In the genomic region with DNA sequence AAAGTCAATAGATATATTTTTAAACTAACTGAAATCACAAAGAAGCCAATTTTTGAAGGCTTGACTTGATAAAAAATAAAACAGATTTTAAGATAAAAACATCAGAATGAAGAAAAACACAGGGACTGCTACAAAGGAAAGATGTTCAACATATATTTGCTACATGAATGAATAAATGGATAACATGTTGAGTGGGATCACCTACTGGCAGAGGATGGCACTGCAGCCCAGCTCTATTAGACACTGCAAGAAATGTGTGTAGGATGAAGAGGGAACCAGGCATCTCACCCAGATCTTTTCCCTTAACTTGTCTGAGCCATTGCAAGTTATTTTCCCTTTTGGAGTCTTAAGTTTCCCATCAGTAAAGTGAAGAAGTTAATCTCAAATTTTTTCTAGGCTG, we compare ENCODE assay signal across 18 cellular contexts. TPM values are rescaled to one million over a fixed set of nuclear protein-coding genes. Genes with fewer than 3 reads are reported as not detected.
A peak's percentile ranks its signal among the peaks of the same experiment; 100 is the strongest.
DNase-seq lines count a peak whose midpoint lies in the region; ATAC-seq, FAIRE-seq and TF ChIP-seq lines count a peak whose summit lies in the region.
"Had no signal": no experiment of that assay in that cellular context is flagged by ENCODE, and none has a peak within 500 bp of the region (broad histone marks: within the 10 kb centered on the region; RNA-seq: fewer than 3 reads in every experiment).

No MANE protein-coding gene starts in this region.

- no peak overlapping the region for H4K5ac ChIP-seq in H9 (ENCODE audit: insufficient read length, low read depth, low read length)

- H2BK20ac ChIP-seq in H9 (ENCODE audit: low read depth, low read length, poor library complexity, severe bottlenecking), result no peak overlapping the region

- no peak for TF ChIP-seq EP300 in K562 (IDR thresholded peaks at IDR 0.05; ENCODE audit: low read length)

- no peak overlapping the region for H2BK15ac ChIP-seq in H9 (ENCODE audit: low read depth, low read length)

- H3K9me3 ChIP-seq in H9 (ENCODE audit: control insufficient read depth, low read depth, low read length) (no peaks in the 10 kb centered on the region), K562 (replicated peaks; ENCODE audit: control insufficient read depth, insufficient read depth, low read depth, low read length) (no peaks in the 10 kb centered on the region)

- H3K36me3 ChIP-seq in K562 (ENCODE audit: control insufficient read depth, insufficient read depth, low read length), result no peaks in the 10 kb centered on the region
- H3K36me3 ChIP-seq: tibial artery had no signal

- H3K18ac ChIP-seq in H9 (ENCODE audit: insufficient read length, low read depth, low read length), result no peak overlapping the region

- in situ Hi-C loops in K562 (cut with MboI), result loop anchor here (25.0 kb wide), 1 partner anchor 1193 kb away; the partner anchor contains the start of gene SCIMP

- no peak for TF ChIP-seq RAD21 in K562 (CRISPR knock-in tag; conservative IDR thresholded peaks at IDR 0.05 in 1 of 2, IDR thresholded peaks at IDR 0.05 in 1 of 2)

- H3K79me2 ChIP-seq in H9 (ENCODE audit: insufficient read depth, low read length) (no peaks in the 10 kb centered on the region), K562 (ENCODE audit: control insufficient read depth, insufficient read depth, low read length) (no peaks in the 10 kb centered on the region)

- H4K20me1 ChIP-seq in H9 (ENCODE audit: control insufficient read depth, insufficient read depth, insufficient read length) (no peaks in the 10 kb centered on the region), K562 (replicated peaks; ENCODE audit: control insufficient read depth, insufficient read depth, low read length) (no peaks in the 10 kb centered on the region)

- no peak overlapping the region for H2BK120ac ChIP-seq in H9 (ENCODE audit: low read depth, low read length, poor library complexity, severe bottlenecking)

- H3K9me1 ChIP-seq in K562 (ENCODE audit: control insufficient read depth, insufficient read depth, low read length), result no peaks in the 10 kb centered on the region

- H3K4me3 Mint-ChIP-seq in H9, result no peak overlapping the region
- H3K4me3 Mint-ChIP-seq in mesothelial cell of epicardium, result no peak overlapping the region
- H3K4me3 Mint-ChIP-seq: activated CD8-positive, alpha-beta memory T cell treated with anti-CD3 and anti-CD28 coated beads, Interleukin-2, amount 10 ng/mL, durations not matched to agents 7 days and 5 days; nephron progenitor cell had no signal

- TF ChIP-seq CTCF in C4-2B (conservative IDR thresholded peaks at IDR 0.05) (peak; percentile 34), H9 (conservative IDR thresholded peaks at IDR 0.05) (peak; percentile 66), K562 (IDR thresholded peaks at IDR 0.05 in 2 of 3, conservative IDR thresholded peaks at IDR 0.05 in 1 of 3; ENCODE audit: insufficient read depth in 2 of 3, low read depth in 1 of 3, low read length in 3 of 3) (peak in 2 of 3 experiments; percentile 5 to 35; a peak in 1 of 6 replicates), mesothelial cell of epicardium (IDR thresholded peaks at IDR 0.05; ENCODE audit: unreplicated experiment) (peak; percentile 58)

- H2BK12ac ChIP-seq in H9 (ENCODE audit: insufficient read length, low read depth, low read length), result no peak overlapping the region

- TF ChIP-seq POLR2A in K562 (conservative IDR thresholded peaks at IDR 0.05), result no peak

- H3K4me3 ChIP-seq in K562, result no peak overlapping the region
- H3K4me3 ChIP-seq: tibial artery had no signal

- H3K27ac ChIP-seq in C4-2B (no peak overlapping the region), H9 (ENCODE audit: insufficient read length, low read depth, low read length) (no peak overlapping the region), K562 (ENCODE audit: extremely low read depth, low read depth, low read length) (no peak overlapping the region)
- H3K27ac ChIP-seq: RWPE1, tibial artery had no signal

- no peak overlapping the region for H3K14ac ChIP-seq in H9 (ENCODE audit: insufficient read depth, low read length)

- H3T11ph ChIP-seq in H9 (ENCODE audit: low read length), result no peak overlapping the region

- H3K79me1 ChIP-seq in H9 (ENCODE audit: insufficient read depth, low read depth, low read length, poor library complexity, severe bottlenecking), result no peaks in the 10 kb centered on the region

- H2AK5ac ChIP-seq in H9 (ENCODE audit: insufficient read length, low read length), result no peak overlapping the region

- H3K23ac ChIP-seq in H9 (ENCODE audit: insufficient read length, low read depth, low read length), result no peak overlapping the region

- H3K9me3 Mint-ChIP-seq in H9, result peaks cover 14 to 17% of the 10 kb centered on the region in 2 experiments
- peaks cover 9% of the 10 kb centered on the region for H3K9me3 Mint-ChIP-seq in mesothelial cell of epicardium

- H3K23me2 ChIP-seq in H9 (ENCODE audit: insufficient read length, low read depth, low read length, poor library complexity, severe bottlenecking), result no peaks in the 10 kb centered on the region

- H4K8ac ChIP-seq in H9 (replicated peaks; ENCODE audit: insufficient read length, low read depth, low read length), result no peak overlapping the region

- H2BK5ac ChIP-seq in H9 (ENCODE audit: insufficient read length, low read length), result no peak overlapping the region

- no peak for FAIRE-seq in K562 (lab: Jason Lieb, UNC)
- FAIRE-seq: small intestine had no signal

- DNase-seq in H9, result no peak
- DNase-seq in K562 (ENCODE audit: extremely low read depth in 1 of 4, low spot score in 3 of 4), result no peak
- no peak for DNase-seq in mesothelial cell of epicardium (ENCODE audit: low spot score in 2 of 2, unreplicated experiment in 2 of 2)
- DNase-seq in stimulated activated naive CD4-positive, alpha-beta T cell (lab: John Stamatoyannopoulos, UW), result no peak
- no peak for DNase-seq in NCI-H446 treated with DMSO at 0.1 percent for 48 hours (lab: John Stamatoyannopoulos, UW)
- DNase-seq: activated CD8-positive, alpha-beta memory T cell treated with anti-CD3 and anti-CD28 coated beads, Interleukin-2, amount 10 ng/mL, durations not matched to agents 7 days and 5 days; activated naive CD4-positive, alpha-beta T cell treated with anti-CD3 and anti-CD28 coated beads, Interleukin-2, amount 50 U/mL, for 16 hours; cortex of kidney; Kasumi-1; left cardiac atrium; nephron progenitor cell; small intestine; tibial artery had no signal

- BruUV-seq in K562 (replicated peaks; lab: Mats Ljungman, UMichigan), result no TSS peak

- no peak overlapping the region for H3K4ac ChIP-seq in H9 (ENCODE audit: low read depth, low read length)

- no peak overlapping the region for H3K27ac Mint-ChIP-seq in H9
- H3K27ac Mint-ChIP-seq in mesothelial cell of epicardium, result no peak overlapping the region
- H3K27ac Mint-ChIP-seq: activated CD8-positive, alpha-beta memory T cell treated with anti-CD3 and anti-CD28 coated beads, Interleukin-2, amount 10 ng/mL, durations not matched to agents 7 days and 5 days; nephron progenitor cell had no signal

- intact Hi-C loops in K562 (cut with micrococcal nuclease), result no loop called here

- H4K91ac ChIP-seq in H9 (ENCODE audit: insufficient read length, low read depth, low read length), result no peak overlapping the region

- H3K36me3 Mint-ChIP-seq in H9 (ENCODE audit: insufficient read depth in 1 of 3, low read depth in 3 of 3) (peaks cover 9 to 20% (median 14%) of the 10 kb centered on the region in 3 experiments; a peak in 6 of 7 replicates), mesothelial cell of epicardium (no peaks in the 10 kb centered on the region)

- H3K9ac ChIP-seq in H9 (ENCODE audit: extremely low read depth, insufficient read length, low read length) (no peak overlapping the region), K562 (ENCODE audit: insufficient read depth in 1 of 2, low read depth in 2 of 2, low read length in 2 of 2) (no peak overlapping the region)

- H3K27me3 Mint-ChIP-seq in H9 (ENCODE audit: low read depth), result peaks cover 3% of the 10 kb centered on the region; the same call in 1 of the 2 replicates
- peaks cover 4% of the 10 kb centered on the region for H3K27me3 Mint-ChIP-seq in mesothelial cell of epicardium (ENCODE audit: low read depth)

- no peak overlapping the region for H3K4me2 ChIP-seq in H9 (ENCODE audit: insufficient read depth, insufficient read length, low read length)
- no peak overlapping the region for H3K4me2 ChIP-seq in K562 (ENCODE audit: insufficient read depth, low read length)

- POLR2A ChIA-PET in K562 (lab: Yijun Ruan, JAX), result no interaction called here

- no peak overlapping the region for H3K56ac ChIP-seq in H9 (ENCODE audit: insufficient read length, low read depth, low read length)

- CTCF ChIA-PET in K562 (lab: Yijun Ruan, JAX; ENCODE audit: low intra/inter-chr PET ratio), result no interaction called here

- H3K4me1 ChIP-seq in H9 (ENCODE audit: insufficient read depth, low read length) (no peaks in the 10 kb centered on the region), K562 (replicated peaks in 1 of 2; ENCODE audit: control insufficient read depth in 2 of 2, insufficient read depth in 2 of 2, low read length in 2 of 2) (peaks cover 0 to 4% of the 10 kb centered on the region in 2 experiments; a peak in 1 of 5 replicates)
- H3K4me1 ChIP-seq: tibial artery had no signal

- no peaks in the 10 kb centered on the region for H3K27me3 ChIP-seq in H9 (ENCODE audit: insufficient read depth, low read length)
- H3K27me3 ChIP-seq in K562 (ENCODE audit: control insufficient read depth in 2 of 2, insufficient read depth in 2 of 2, low read length in 2 of 2), result peaks cover 0 to 22% of the 10 kb centered on the region in 2 experiments; a peak in 2 of 5 replicates

- ATAC-seq in K562 (no peak), HG02870 (IDR thresholded peaks at IDR 0.05; ENCODE audit: unreplicated experiment) (no peak), GM21619 (IDR thresholded peaks at IDR 0.05; ENCODE audit: unreplicated experiment) (no peak)
- ATAC-seq: activated CD8-positive, alpha-beta memory T cell treated with anti-CD3 and anti-CD28 coated beads, Interleukin-2, amount 10 ng/mL, durations not matched to agents 7 days and 5 days; left cardiac atrium had no signal

- H2AFZ ChIP-seq in H9 (ENCODE audit: low read length), result no peak overlapping the region
- no peak overlapping the region for H2AFZ ChIP-seq in K562 (ENCODE audit: low read depth, low read length)

- H3K4me1 Mint-ChIP-seq in H9 (peaks cover 4 to 17% of the 10 kb centered on the region in 2 experiments), mesothelial cell of epicardium (no peaks in the 10 kb centered on the region)

RNA-seq across cellular contexts. Expression of gene AIPL1, which starts 4.2 kb away (rescaled TPM):
- total RNA-seq in H9 (2021), result 0.24 and 0.57 TPM in 2 replicates
- not detected in 2 replicates for total RNA-seq in K562 (2011; cell fraction: chromatin; rRNA removed; ENCODE audit: low replicate concordance)
- not detected in 2 replicates for total RNA-seq in K562 (2011; cell fraction: nucleolus; rRNA removed)
- total RNA-seq in K562 (2011; cell fraction: nucleoplasm; rRNA removed), result not detected in 2 replicates
- not detected in 2 replicates for total RNA-seq in K562 (2014; rRNA removed)
- not detected in 2 replicates for total RNA-seq in K562 (2014; rRNA removed; fragmentation: Illumina TruSeq; extraction: Trizol)
- not detected in 2 replicates for total RNA-seq in K562 (2015; rRNA removed; fragmentation: Illumina TruSeq; extraction: Trizol)
- not detected in 2 replicates for total RNA-seq in K562 (2021)
- not detected in 2 replicates for polyA plus RNA-seq in K562 (2011; rRNA removed)
- polyA plus RNA-seq in K562 (2011; cell fraction: cytosol; rRNA removed), result not detected in 2 replicates
- not detected in 2 replicates for polyA plus RNA-seq in K562 (2011; cell fraction: nucleus; rRNA removed)
- not detected in 2 replicates for polyA plus RNA-seq in K562 (2012)
- not detected in 2 replicates for polyA plus RNA-seq in K562 (2014; fragmentation: Illumina TruSeq; extraction: Trizol)
- polyA plus RNA-seq in K562 (2014; fragmentation: Nextera tagmentation; extraction: Ambion mirVana), result not detected
- polyA plus RNA-seq in K562 (2014; rRNA removed), result not detected in 2 replicates
- not detected in 2 replicates for polyA minus RNA-seq in K562 (2011; rRNA and poly(A)+ RNA removed)
- not detected in 2 replicates for polyA minus RNA-seq in K562 (2011; cell fraction: cytosol; rRNA and poly(A)+ RNA removed)
- not detected in 2 replicates for polyA minus RNA-seq in K562 (2011; cell fraction: nucleus; rRNA and poly(A)+ RNA removed)
- not detected in 3 replicates for total RNA-seq in mesothelial cell of epicardium
- total RNA-seq: activated CD8-positive, alpha-beta memory T cell treated with anti-CD3 and anti-CD28 coated beads, Interleukin-2, amount 10 ng/mL, durations not matched to agents 7 days and 5 days; glomerular endothelial cell; left cardiac atrium had no signal
- polyA plus RNA-seq: small intestine had no signal

RNA-seq across cellular contexts. Expression of gene PIMREG, which starts 13.5 kb away (rescaled TPM):
- total RNA-seq in H9 (2021) (91.6 and 92.5 TPM in 2 replicates), K562 (2014; rRNA removed) (11.5 and 12.9 TPM in 2 replicates), K562 (2014; rRNA removed; fragmentation: Illumina TruSeq; extraction: Trizol) (5.1 and 5.3 TPM in 2 replicates), K562 (2015; rRNA removed; fragmentation: Illumina TruSeq; extraction: Trizol) (5.1 and 7.2 TPM in 2 replicates), K562 (2021) (13.4 and 16.0 TPM in 2 replicates), mesothelial cell of epicardium (12.1 to 13.9 TPM (median 12.2 TPM) in 3 replicates)
- 6.0 and 11.9 TPM in 2 replicates for total RNA-seq in K562 (2011; cell fraction: chromatin; rRNA removed; ENCODE audit: low replicate concordance)
- total RNA-seq in K562 (2011; cell fraction: nucleolus; rRNA removed), result 11.2 and 12.5 TPM in 2 replicates
- 8.7 and 11.7 TPM in 2 replicates for total RNA-seq in K562 (2011; cell fraction: nucleoplasm; rRNA removed)
- polyA plus RNA-seq in K562 (2011; rRNA removed) (5.9 and 10.2 TPM in 2 replicates), K562 (2014; fragmentation: Illumina TruSeq; extraction: Trizol) (9.4 and 13.5 TPM in 2 replicates), K562 (2014; fragmentation: Nextera tagmentation; extraction: Ambion mirVana) (1 to 10 TPM; 1.1 to 2.1 TPM), K562 (2014; rRNA removed) (15.4 and 16.7 TPM in 2 replicates)
- 5.3 and 15.1 TPM in 2 replicates for polyA plus RNA-seq in K562 (2011; cell fraction: cytosol; rRNA removed)
- polyA plus RNA-seq in K562 (2011; cell fraction: nucleus; rRNA removed), result 10.6 and 22.8 TPM in 2 replicates
- 10.5 and 14.1 TPM in 2 replicates for polyA plus RNA-seq in K562 (2012)
- polyA minus RNA-seq in K562 (2011; rRNA and poly(A)+ RNA removed), result 1.1 and 3.5 TPM in 2 replicates
- 2.5 and 2.6 TPM in 2 replicates for polyA minus RNA-seq in K562 (2011; cell fraction: cytosol; rRNA and poly(A)+ RNA removed)
- polyA minus RNA-seq in K562 (2011; cell fraction: nucleus; rRNA and poly(A)+ RNA removed), result 3.4 and 4.3 TPM in 2 replicates
